In genomic region chr3:42875325-42876151, GRCh38 we compare ENCODE assay signal across 1 cellular context.
TF ChIP-seq lines count a peak whose summit lies in the region.

TSS of gene CYP8B1 (minus strand) at chr3:42875879. CDS start at chr3:42875816, 63 bp downstream.

TF ChIP-seq in HepG2, 621 proteins besides CTCF, POLR2A, EP300 and RAD21 (continued from another document and continues in another):
- TF ChIP-seq ZHX2 (IDR thresholded peaks at IDR 0.05; ENCODE audit: low read depth), result no peak; the same call in 1 of the 2 replicates
- TF ChIP-seq ZHX2 (CRISPR knock-in tag; IDR thresholded peaks at IDR 0.05; ENCODE audit: borderline replicate concordance), result no peak
- TF ChIP-seq GPN1 (CRISPR knock-in tag; IDR thresholded peaks at IDR 0.05; ENCODE audit: borderline replicate concordance), result no peak
- no peak for TF ChIP-seq BCLAF1 (IDR thresholded peaks at IDR 0.05)
- peak; percentile 76 for TF ChIP-seq ZNF205 (CRISPR knock-in tag; IDR thresholded peaks at IDR 0.05)
- TF ChIP-seq HNF1A (IDR thresholded peaks at IDR 0.05; ENCODE audit: low read depth), result 0 out of 2 replicates have a peak, but pooled peaks have one; percentile 17
- no peak for TF ChIP-seq HNF1A (CRISPR knock-in tag; IDR thresholded peaks at IDR 0.05; ENCODE audit: borderline replicate concordance)
- TF ChIP-seq NR1H2 (CRISPR knock-in tag; IDR thresholded peaks at IDR 0.05; ENCODE audit: borderline replicate concordance, low read depth), result peak; percentile 23; the same call in 1 of the 2 replicates
- 0 out of 2 replicates have a peak, but pooled peaks have one; percentile 61 for TF ChIP-seq ZNF431 (CRISPR knock-in tag; IDR thresholded peaks at IDR 0.05; ENCODE audit: borderline replicate concordance, low read depth)
- no peak for TF ChIP-seq ZNF839 (CRISPR knock-in tag; IDR thresholded peaks at IDR 0.05; ENCODE audit: borderline replicate concordance)
- peak; percentile 87 for TF ChIP-seq ZNF331 (CRISPR knock-in tag; IDR thresholded peaks at IDR 0.05)
- no peak for TF ChIP-seq MBNL3 (CRISPR knock-in tag; conservative IDR thresholded peaks at IDR 0.05)
- TF ChIP-seq ZNF280D (CRISPR knock-in tag; IDR thresholded peaks at IDR 0.05), result peak; percentile 77; the same call in 1 of the 2 replicates
- TF ChIP-seq ZNF550 (CRISPR knock-in tag; IDR thresholded peaks at IDR 0.05; ENCODE audit: borderline replicate concordance), result no peak
- TF ChIP-seq ETS1 (CRISPR knock-in tag; IDR thresholded peaks at IDR 0.05), result no peak
- TF ChIP-seq JDP2 (CRISPR knock-in tag; IDR thresholded peaks at IDR 0.05; ENCODE audit: borderline replicate concordance), result no peak
- peak; percentile 43; the same call in 1 of the 2 replicates for TF ChIP-seq LBX2 (CRISPR knock-in tag; IDR thresholded peaks at IDR 0.05; ENCODE audit: borderline replicate concordance)
- peak; percentile 82 for TF ChIP-seq SPEN (CRISPR knock-in tag; IDR thresholded peaks at IDR 0.05; ENCODE audit: low read depth)
- no peak for TF ChIP-seq NFYB (CRISPR knock-in tag; IDR thresholded peaks at IDR 0.05)
- TF ChIP-seq ZBED4 (CRISPR knock-in tag; IDR thresholded peaks at IDR 0.05; ENCODE audit: borderline replicate concordance), result peak; percentile 64; the same call in 1 of the 2 replicates
- peak; percentile 26; the same call in 1 of the 2 replicates for TF ChIP-seq GATAD1 (CRISPR knock-in tag; IDR thresholded peaks at IDR 0.05)
- no peak for TF ChIP-seq ZNF800 (CRISPR knock-in tag; IDR thresholded peaks at IDR 0.05)
- no peak for TF ChIP-seq ZNF12 (CRISPR knock-in tag; IDR thresholded peaks at IDR 0.05)
- TF ChIP-seq TOE1 (CRISPR knock-in tag; IDR thresholded peaks at IDR 0.05), result 0 out of 2 replicates have a peak, but pooled peaks have one; percentile 58
- TF ChIP-seq ZNF777 (CRISPR knock-in tag; IDR thresholded peaks at IDR 0.05), result no peak
- peak; percentile 70; the same call in 1 of the 2 replicates for TF ChIP-seq BRD4 (CRISPR knock-in tag; IDR thresholded peaks at IDR 0.05)
- TF ChIP-seq ZNF644 (CRISPR knock-in tag; IDR thresholded peaks at IDR 0.05; ENCODE audit: low read depth), result peak; percentile 65; the same call in 1 of the 2 replicates
- peak; percentile 41; the same call in 1 of the 2 replicates for TF ChIP-seq MEIS2 (CRISPR knock-in tag; IDR thresholded peaks at IDR 0.05)
- TF ChIP-seq ZNF792 (CRISPR knock-in tag; IDR thresholded peaks at IDR 0.05), result peak; percentile 95
- TF ChIP-seq SOX13 (IDR thresholded peaks at IDR 0.05), result no peak
- peak in 1 of 2 experiments; percentile 76; a peak in 1 of 4 replicates for TF ChIP-seq SOX13 (CRISPR knock-in tag; conservative IDR thresholded peaks at IDR 0.05 in 1 of 2, IDR thresholded peaks at IDR 0.05 in 1 of 2)
